Comparison of ENCODE assay signal across 9 cellular contexts in the genomic region with DNA sequence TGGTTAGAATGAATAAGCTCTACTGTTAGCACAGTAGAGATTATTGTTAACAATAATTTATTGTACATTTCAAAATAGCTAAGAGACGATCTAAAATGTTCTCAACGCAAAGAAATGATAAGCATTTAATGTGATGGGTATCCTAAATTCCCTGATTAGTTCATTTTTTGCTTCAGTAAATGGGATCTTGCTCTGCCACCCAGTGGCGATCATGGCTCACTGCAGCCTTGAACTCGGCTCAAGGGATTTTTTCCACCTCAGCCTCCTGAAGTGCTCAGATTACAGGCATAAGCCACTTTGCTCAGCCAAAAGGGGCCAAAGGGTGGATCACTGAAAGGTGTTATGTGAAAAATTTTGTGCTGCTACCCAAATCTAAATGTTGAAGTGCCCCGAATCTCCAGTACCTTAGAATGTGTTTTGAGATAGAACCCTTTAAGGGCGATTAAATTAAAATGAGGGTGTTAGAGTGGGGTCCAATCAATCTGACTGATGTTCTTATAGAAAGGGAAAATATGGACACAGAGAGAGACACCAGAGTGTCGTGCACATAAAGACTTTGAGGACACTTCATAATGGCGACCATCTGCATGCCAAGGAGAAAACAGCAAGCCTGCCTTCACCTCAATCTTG. TPM values are rescaled to one million over a fixed set of nuclear protein-coding genes. Genes with fewer than 3 reads are reported as not detected.
DNase-seq lines count a peak whose midpoint lies in the region; ATAC-seq and TF ChIP-seq lines count a peak whose summit lies in the region.
"Had no signal": no experiment of that assay in that cellular context is flagged by ENCODE, and none has a peak within 500 bp of the region (broad histone marks: within the 10 kb centered on the region; RNA-seq: fewer than 3 reads in every experiment).

No MANE protein-coding gene starts in this region.

- H3K4me1 ChIP-seq in left lung, result peaks cover 0 to 4% of the 10 kb centered on the region in 2 donors

- H3K36me3 ChIP-seq in left lung, result no peaks in the 10 kb centered on the region
- H3K36me3 ChIP-seq: BLaER1 treated with 17β-estradiol and CSF1 and Interleukin-3, amounts not matched to agents 10 nM and 100 nM had no signal

- TF ChIP-seq POLR2A in lower leg skin (IDR thresholded peaks at IDR 0.05), result no peak

- 13 to 15% methylated on average over 8 of the region's 8 CpGs for WGBS in lower leg skin, 2 donors

- DNase-seq in NCI-H1436 (lab: John Stamatoyannopoulos, UW) (peak; percentile 45), NCI-H1436 treated with DMSO at 0.1 percent for 48 hours (lab: John Stamatoyannopoulos, UW) (no peak), NCI-H1694 (lab: John Stamatoyannopoulos, UW) (peak; percentile 20), left lung (peak in 1 of 2 donors; percentile 58), lower leg skin (ENCODE audit: low spot score in 2 of 2) (no peak)
- DNase-seq in central memory CD4-positive, alpha-beta T cell, result peak; percentile 44
- DNase-seq in stimulated activated CD4-positive, alpha-beta T cell treated with anti-CD3 and anti-CD28 coated beads, Interleukin-4, amount 100 ng/mL, for 48 hours (ENCODE audit: low read depth in 2 of 2), result peak; percentile 17 to 34

- no peak overlapping the region for H3K27ac ChIP-seq in left lung
- H3K27ac ChIP-seq: BLaER1 treated with 17β-estradiol and CSF1 and Interleukin-3, amounts not matched to agents 10 nM and 100 nM had no signal

- no peaks in the 10 kb centered on the region for H3K27me3 ChIP-seq in left lung
- H3K27me3 ChIP-seq: BLaER1 treated with 17β-estradiol and CSF1 and Interleukin-3, amounts not matched to agents 10 nM and 100 nM had no signal

- intact Hi-C loops in left lung (cut with DNase I) (loop anchor here in 1 of 2 donors (5.0 kb wide), 1 partner anchor 101 kb away; the partner anchor contains the start of gene ZNF616), lower leg skin (cut with DNase I; ENCODE audit: low total_unique reads) (loop anchor here (5.0 kb wide), 1 partner anchor 106 kb away; no protein-coding TSS in a partner anchor)

- no peaks in the 10 kb centered on the region for H3K9me3 ChIP-seq in left lung
- H3K9me3 ChIP-seq: BLaER1 treated with 17β-estradiol and CSF1 and Interleukin-3, amounts not matched to agents 10 nM and 100 nM had no signal

- H3K4me3 ChIP-seq in WI38 (ENCODE audit: low read depth, low read length), result no peak overlapping the region
- no peak overlapping the region for H3K4me3 ChIP-seq in left lung
- no peak overlapping the region for H3K4me3 ChIP-seq in lower leg skin (ENCODE audit: low read depth, poor library complexity, severe bottlenecking)
- H3K4me3 ChIP-seq: BLaER1 treated with 17β-estradiol and CSF1 and Interleukin-3, amounts not matched to agents 10 nM and 100 nM had no signal

- TF ChIP-seq CTCF in WI38 (IDR thresholded peaks at IDR 0.05; ENCODE audit: low read depth, low read length) (peak; percentile 81), left lung (IDR thresholded peaks at IDR 0.05) (peak; percentile 88 to 93), lower leg skin (IDR thresholded peaks at IDR 0.05) (peak in 1 of 3 donors; percentile 59)

- peak; percentile 97 for ATAC-seq in left lung

RNA-seq across cellular contexts. Expression of gene ZNF766, which starts 31.5 kb away (rescaled TPM):
- total RNA-seq in left lung (10 to 100 TPM; 14.1 to 16.1 TPM), lower leg skin (10 to 100 TPM in 3 of 4 donors, 1 to 10 TPM in 1; 8.0 to 18.4 (median 14.6) TPM)

RNA-seq across cellular contexts. Expression of gene PPP2R1A, which starts 48.0 kb away (rescaled TPM):
- total RNA-seq in left lung (100 to 1,000 TPM; 193 to 199 TPM), lower leg skin (100 to 1,000 TPM; 200 to 226 (median 224) TPM)

RNA-seq across cellular contexts. Expression of gene ZNF480, which starts 59.1 kb away (rescaled TPM):
- total RNA-seq in left lung (10 to 100 TPM; 10.7 to 12.1 TPM), lower leg skin (1 to 10 TPM; 2.8 to 6.2 (median 5.7) TPM)

Comparison
In these comparisons a context has a peak if more than half of its experiments do, and no peak if none do; other contexts are left out.
1. DNase-seq: peak in NCI-H1436 (single experiment), NCI-H1694 (single experiment), central memory CD4-positive, alpha-beta T cell (single experiment) and stimulated activated CD4-positive, alpha-beta T cell treated with anti-CD3 and anti-CD28 coated beads, Interleukin-4, amount 100 ng/mL, for 48 hours (2 of 2); none in NCI-H1436 treated with DMSO at 0.1 percent for 48 hours (single experiment) and lower leg skin (0 of 2).